ENCODE assay signal across 26 cellular contexts in the genomic region with DNA sequence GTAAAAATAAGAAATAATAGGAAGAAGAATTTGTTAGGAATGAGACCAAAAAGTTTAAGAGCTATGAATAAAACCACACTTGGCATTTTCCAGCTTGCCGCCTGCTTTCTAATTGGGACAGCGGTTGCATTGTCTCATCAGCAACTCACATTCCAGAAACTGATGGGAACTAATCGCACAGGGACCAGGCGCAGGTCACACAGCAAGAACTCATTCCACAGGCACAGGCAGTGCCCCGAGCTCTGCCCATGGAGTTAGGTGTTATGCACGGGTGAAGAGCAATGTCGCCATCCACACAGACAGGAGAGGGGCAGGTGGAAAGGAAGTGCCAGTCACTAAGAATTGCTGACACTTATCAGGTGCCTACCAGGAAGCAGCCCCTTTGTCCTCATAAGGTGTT.
"Had no signal": no experiment of that assay in that cellular context is flagged by ENCODE, and none has a peak within 500 bp of the region (broad histone marks: within the 10 kb centered on the region; RNA-seq: fewer than 3 reads in every experiment).

No MANE protein-coding gene starts in this region.

- H3K4me1 Mint-ChIP-seq: activated CD8-positive, alpha-beta memory T cell treated with anti-CD3 and anti-CD28 coated beads, Interleukin-2, amount 10 ng/mL, durations not matched to agents 7 days and 5 days; activated naive CD8-positive, alpha-beta T cell treated with anti-CD3 and anti-CD28 coated beads, Interleukin-2, amount 50 U/mL, for 24 hours; central memory CD8-positive, alpha-beta T cell had no signal

- H3K36me3 Mint-ChIP-seq: activated CD8-positive, alpha-beta memory T cell treated with anti-CD3 and anti-CD28 coated beads, Interleukin-2, amount 10 ng/mL, durations not matched to agents 7 days and 5 days; activated naive CD4-positive, alpha-beta T cell treated with anti-CD3 and anti-CD28 coated beads, Interleukin-2, amount 50 U/mL, for 72 hours; brain; WTC11 had no signal

- H3K27ac ChIP-seq: ascending aorta had no signal

- H3K36me3 ChIP-seq: ascending aorta had no signal

- DNase-seq: activated CD4-positive, alpha-beta T cell treated with anti-CD3 and anti-CD28 coated beads for 48 hours; activated CD4-positive, alpha-beta T cell treated with anti-CD3 and anti-CD28 coated beads, Interleukin-2, amount 50 U/mL, for 4 hours; activated CD4-positive, CD25-positive, alpha-beta regulatory T cell treated with anti-CD3 and anti-CD28 coated beads, Interleukin-2, amount 50 U/mL, for 72 hours; activated CD8-positive, alpha-beta memory T cell treated with anti-CD3 and anti-CD28 coated beads, Interleukin-2, amount 10 ng/mL, durations not matched to agents 7 days and 5 days; activated effector memory CD4-positive, alpha-beta T cell treated with anti-CD3 and anti-CD28 coated beads, Interleukin-2, amount 50 U/mL, for 16 hours; activated naive CD4-positive, alpha-beta T cell treated with Interleukin-2 at 50 U/mL for 16 hours; activated naive CD8-positive, alpha-beta T cell treated with anti-CD3 and anti-CD28 coated beads, Interleukin-2, amount 50 U/mL, for 24 hours; activated T-cell treated with anti-CD3 and anti-CD28 coated beads, Interleukin-2, amount 50 U/mL, for 4 hours; amniotic stem cell; Karpas-422; NCI-H1048; NCI-H146; NCI-H187 treated with DMSO at 0.1 percent for 48 hours; NCI-H2081 treated with DMSO at 0.1 percent for 48 hours; NCI-H2227 treated with DMSO at 0.1 percent for 48 hours; NCI-H446 treated with DMSO at 0.1 percent for 48 hours; NCI-H526 treated with DMSO at 0.1 percent for 48 hours; NCI-H82; SIG-M5; T-helper 17 cell; T-helper 9 cell had no signal

- H3K4me1 ChIP-seq: ascending aorta had no signal

- H3K9me3 ChIP-seq: ascending aorta had no signal

- H3K4me3 Mint-ChIP-seq: activated CD8-positive, alpha-beta memory T cell treated with anti-CD3 and anti-CD28 coated beads, Interleukin-2, amount 10 ng/mL, durations not matched to agents 7 days and 5 days; activated naive CD8-positive, alpha-beta T cell treated with anti-CD3 and anti-CD28 coated beads, Interleukin-2, amount 50 U/mL, for 24 hours; activated T-cell treated with anti-CD3 and anti-CD28 coated beads, Interleukin-2, amount 50 U/mL, for 4 hours; brain; central memory CD8-positive, alpha-beta T cell; T-helper 17 cell; WTC11 had no signal

- H3K27ac Mint-ChIP-seq: activated CD8-positive, alpha-beta memory T cell treated with anti-CD3 and anti-CD28 coated beads, Interleukin-2, amount 10 ng/mL, durations not matched to agents 7 days and 5 days; activated naive CD4-positive, alpha-beta T cell treated with anti-CD3 and anti-CD28 coated beads, Interleukin-2, amount 50 U/mL, for 72 hours; activated naive CD8-positive, alpha-beta T cell treated with anti-CD3 and anti-CD28 coated beads, Interleukin-2, amount 50 U/mL, for 24 hours; T-helper 17 cell; WTC11 had no signal

- ATAC-seq: activated CD8-positive, alpha-beta memory T cell treated with anti-CD3 and anti-CD28 coated beads, Interleukin-2, amount 10 ng/mL, durations not matched to agents 7 days and 5 days; activated naive CD4-positive, alpha-beta T cell treated with anti-CD3 and anti-CD28 coated beads, Interleukin-2, amount 50 U/mL, for 72 hours; activated naive CD8-positive, alpha-beta T cell treated with anti-CD3 and anti-CD28 coated beads, Interleukin-2, amount 50 U/mL, for 24 hours; activated T-cell treated with anti-CD3 and anti-CD28 coated beads, Interleukin-2, amount 50 U/mL, for 4 hours; T-helper 17 cell; WTC11 had no signal

- H3K9me3 Mint-ChIP-seq: activated naive CD4-positive, alpha-beta T cell treated with anti-CD3 and anti-CD28 coated beads, Interleukin-2, amount 50 U/mL, for 72 hours; activated naive CD8-positive, alpha-beta T cell treated with anti-CD3 and anti-CD28 coated beads, Interleukin-2, amount 50 U/mL, for 24 hours; activated T-cell treated with anti-CD3 and anti-CD28 coated beads, Interleukin-2, amount 50 U/mL, for 4 hours; central memory CD8-positive, alpha-beta T cell; WTC11 had no signal

- H3K27me3 ChIP-seq: ascending aorta had no signal

- H3K4me3 ChIP-seq: ascending aorta had no signal
